In genomic region chr6:157223021-157223430, GRCh38 we compare ENCODE assay signal across 2 cellular contexts.
TF ChIP-seq lines count a peak whose summit lies in the region.

No MANE protein-coding gene starts in this region.

TF ChIP-seq in GM12878, 131 proteins besides CTCF, POLR2A, EP300 and RAD21 (continued from another document):
- TF ChIP-seq ELK1 (IDR thresholded peaks at IDR 0.05; ENCODE audit: low read depth, low read length): no peak

TF ChIP-seq in HepG2, 621 proteins besides CTCF, POLR2A, EP300 and RAD21 (continued from another document):
- TF ChIP-seq ZBTB10 (CRISPR knock-in tag; IDR thresholded peaks at IDR 0.05; ENCODE audit: borderline replicate concordance): no peak
